13 cellular contexts compared by ENCODE assay signal in genomic region chr1:215523128-215523861, GRCh38. TPM values are rescaled to one million over a fixed set of nuclear protein-coding genes. Genes with fewer than 3 reads are reported as not detected.
DNase-seq lines count a peak whose midpoint lies in the region; ATAC-seq, FAIRE-seq and TF ChIP-seq lines count a peak whose summit lies in the region.
"Had no signal": no experiment of that assay in that cellular context is flagged by ENCODE, and none has a peak within 500 bp of the region (broad histone marks: within the 10 kb centered on the region; RNA-seq: fewer than 3 reads in every experiment).

No MANE protein-coding gene starts in this region.

- DNase-seq in cardiac muscle cell (ENCODE audit: low read depth in 1 of 2, low spot score in 1 of 2) (peak; percentile 2 to 21), Right ventricle myocardium inferior (ENCODE audit: missing footprints) (no peak), RCC 7860 (ENCODE audit: low spot score) (no peak), fibroblast of villous mesenchyme (ENCODE audit: low read depth) (peak; percentile 21), type B pancreatic cell (ENCODE audit: extremely low spot score, unreplicated experiment) (no peak), germinal center (ENCODE audit: low spot score) (no peak)
- DNase-seq in activated T-cell treated with anti-CD3 and anti-CD28 coated beads, Interleukin-2, amount 50 U/mL, for 4 hours = no peak
- DNase-seq: activated CD4-positive, CD25-positive, alpha-beta regulatory T cell; activated naive CD4-positive, alpha-beta T cell; CD4-positive, alpha-beta T cell; kidney glomerular epithelial cell; retina had no signal

- H3K27me3 ChIP-seq in cardiac muscle cell = no peaks in the 10 kb centered on the region

- H3K27me3 Mint-ChIP-seq in type B pancreatic cell = peaks cover 3% of the 10 kb centered on the region
- H3K27me3 Mint-ChIP-seq in activated T-cell treated with anti-CD3 and anti-CD28 coated beads, Interleukin-2, amount 50 U/mL, for 4 hours (ENCODE audit: low read depth) = peaks cover 8% of the 10 kb centered on the region

- no peak overlapping the region for H3K27ac ChIP-seq in cardiac muscle cell

- no peaks in the 10 kb centered on the region for H3K4me1 ChIP-seq in cardiac muscle cell (ENCODE audit: low read depth)

- H3K4me3 Mint-ChIP-seq in type B pancreatic cell = peak overlapping the region; percentile 8
- H3K4me3 Mint-ChIP-seq in activated T-cell treated with anti-CD3 and anti-CD28 coated beads, Interleukin-2, amount 50 U/mL, for 4 hours = no peak overlapping the region
- H3K4me3 Mint-ChIP-seq: CD4-positive, alpha-beta T cell had no signal

- peak; percentile 18 for FAIRE-seq in RCC 7860 (lab: Jason Lieb, UNC)

- H3K9me3 Mint-ChIP-seq in type B pancreatic cell = no peaks in the 10 kb centered on the region
- no peaks in the 10 kb centered on the region for H3K9me3 Mint-ChIP-seq in activated T-cell treated with anti-CD3 and anti-CD28 coated beads, Interleukin-2, amount 50 U/mL, for 4 hours
- H3K9me3 Mint-ChIP-seq: CD4-positive, alpha-beta T cell had no signal

- no peaks in the 10 kb centered on the region for H3K36me3 Mint-ChIP-seq in type B pancreatic cell
- no peaks in the 10 kb centered on the region for H3K36me3 Mint-ChIP-seq in activated T-cell treated with anti-CD3 and anti-CD28 coated beads, Interleukin-2, amount 50 U/mL, for 4 hours (ENCODE audit: insufficient read depth)

- peaks cover 15% of the 10 kb centered on the region for H3K4me1 Mint-ChIP-seq in type B pancreatic cell (ENCODE audit: unreplicated experiment)
- no peaks in the 10 kb centered on the region for H3K4me1 Mint-ChIP-seq in activated T-cell treated with anti-CD3 and anti-CD28 coated beads, Interleukin-2, amount 50 U/mL, for 4 hours (ENCODE audit: low read depth)

- H3K27ac Mint-ChIP-seq in type B pancreatic cell = peak overlapping the region; percentile 46
- H3K27ac Mint-ChIP-seq: CD4-positive, alpha-beta T cell had no signal

- H3K4me3 ChIP-seq in cardiac muscle cell = no peak overlapping the region
- no peak overlapping the region for H3K4me3 ChIP-seq in fibroblast of villous mesenchyme (ENCODE audit: low read depth, low read length)

- ATAC-seq in Right ventricle myocardium inferior (no peak), HG03196 (IDR thresholded peaks at IDR 0.05; ENCODE audit: unreplicated experiment) (no peak)
- no peak for ATAC-seq in activated T-cell treated with anti-CD3 and anti-CD28 coated beads, Interleukin-2, amount 50 U/mL, for 4 hours

- no peaks in the 10 kb centered on the region for H3K9me3 ChIP-seq in cardiac muscle cell (ENCODE audit: low read depth)

- H3K36me3 ChIP-seq in cardiac muscle cell = no peaks in the 10 kb centered on the region

- intact Hi-C loops in Right ventricle myocardium inferior (cut with DNase I) = loop anchor here (10.0 kb wide), 1 partner anchor 898 kb away; no protein-coding TSS in a partner anchor

- TF ChIP-seq CTCF in cardiac muscle cell (IDR thresholded peaks at IDR 0.05; ENCODE audit: low read depth, low read length) = no peak
- TF ChIP-seq CTCF in fibroblast of villous mesenchyme (IDR thresholded peaks at IDR 0.05; ENCODE audit: insufficient read depth, low read depth, low read length) = peak; percentile 16
- peak; percentile 72 for TF ChIP-seq CTCF in type B pancreatic cell (conservative IDR thresholded peaks at IDR 0.05)

RNA-seq across cellular contexts. Expression of gene KCTD3, which starts 43.8 kb away (rescaled TPM):
- total RNA-seq in cardiac muscle cell (26.6 and 40.8 TPM in 2 replicates), Right ventricle myocardium inferior (13.0 TPM), fibroblast of villous mesenchyme (38.0 and 60.9 TPM in 2 replicates), type B pancreatic cell (ENCODE audit: low replicate concordance) (53.7 and 66.8 TPM in 2 replicates)
- polyA plus RNA-seq in cardiac muscle cell = 34.0 and 45.7 TPM in 2 replicates
- 1 to 10 TPM; 1.8 to 2.8 (median 2.0) TPM for total RNA-seq in activated T-cell treated with anti-CD3 and anti-CD28 coated beads, Interleukin-2, amount 50 U/mL, for 4 hours

Comparison
In these comparisons a context has a peak if more than half of its experiments do, and no peak if none do; other contexts are left out.
1. DNase-seq: peak in cardiac muscle cell (2 of 2) and fibroblast of villous mesenchyme (single experiment); none in Right ventricle myocardium inferior (single experiment), RCC 7860 (single experiment), type B pancreatic cell (single experiment), germinal center (single experiment) and activated T-cell treated with anti-CD3 and anti-CD28 coated beads, Interleukin-2, amount 50 U/mL, for 4 hours (single experiment).